In the genomic region with DNA sequence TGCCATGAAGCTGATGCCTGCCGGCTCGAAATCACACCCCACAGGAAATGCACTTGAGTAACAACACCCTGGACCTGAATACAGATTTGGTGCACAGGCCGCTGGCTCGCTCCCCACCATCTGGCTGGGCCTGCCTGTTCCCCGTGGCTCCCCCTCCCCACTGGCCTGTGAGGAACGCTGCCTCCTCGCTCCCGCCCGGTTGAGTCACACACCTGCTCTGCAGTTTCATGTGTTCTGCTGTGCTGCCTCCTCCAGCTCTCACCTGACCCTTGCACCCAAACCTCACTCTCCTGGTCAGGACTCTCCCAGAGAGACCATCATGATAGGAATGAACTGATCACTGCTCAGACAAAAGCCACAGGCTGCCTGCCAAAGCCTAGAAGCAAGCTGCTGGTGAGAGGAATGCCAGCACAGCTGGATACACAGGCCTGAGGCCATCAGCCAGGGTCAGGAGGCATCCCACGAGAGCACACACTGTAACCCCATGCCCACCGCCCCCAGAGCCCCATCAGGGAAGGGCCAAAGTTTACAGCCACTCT, we compare ENCODE assay signal across 1 cellular context.
TF ChIP-seq lines count a peak whose summit lies in the region.

No MANE protein-coding gene starts in this region.

TF ChIP-seq in HepG2, 621 proteins besides CTCF, POLR2A, EP300 and RAD21 (continued from another document and continues in another):
- TF ChIP-seq, protein P1, sequence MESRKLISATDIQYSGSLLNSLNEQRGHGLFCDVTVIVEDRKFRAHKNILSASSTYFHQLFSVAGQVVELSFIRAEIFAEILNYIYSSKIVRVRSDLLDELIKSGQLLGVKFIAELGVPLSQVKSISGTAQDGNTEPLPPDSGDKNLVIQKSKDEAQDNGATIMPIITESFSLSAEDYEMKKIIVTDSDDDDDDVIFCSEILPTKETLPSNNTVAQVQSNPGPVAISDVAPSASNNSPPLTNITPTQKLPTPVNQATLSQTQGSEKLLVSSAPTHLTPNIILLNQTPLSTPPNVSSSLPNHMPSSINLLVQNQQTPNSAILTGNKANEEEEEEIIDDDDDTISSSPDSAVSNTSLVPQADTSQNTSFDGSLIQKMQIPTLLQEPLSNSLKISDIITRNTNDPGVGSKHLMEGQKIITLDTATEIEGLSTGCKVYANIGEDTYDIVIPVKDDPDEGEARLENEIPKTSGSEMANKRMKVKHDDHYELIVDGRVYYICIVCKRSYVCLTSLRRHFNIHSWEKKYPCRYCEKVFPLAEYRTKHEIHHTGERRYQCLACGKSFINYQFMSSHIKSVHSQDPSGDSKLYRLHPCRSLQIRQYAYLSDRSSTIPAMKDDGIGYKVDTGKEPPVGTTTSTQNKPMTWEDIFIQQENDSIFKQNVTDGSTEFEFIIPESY (CRISPR knock-in tag; IDR thresholded peaks at IDR 0.05) = peak; percentile 17; the same call in 1 of the 2 replicates
- TF ChIP-seq MAZ (IDR thresholded peaks at IDR 0.05; ENCODE audit: borderline replicate concordance, low read depth, low read length) = peak; percentile 67; the same call in 1 of the 2 replicates
- peak; percentile 56 for TF ChIP-seq MAZ (CRISPR knock-in tag; IDR thresholded peaks at IDR 0.05; ENCODE audit: low read depth)
- TF ChIP-seq, protein P2, sequence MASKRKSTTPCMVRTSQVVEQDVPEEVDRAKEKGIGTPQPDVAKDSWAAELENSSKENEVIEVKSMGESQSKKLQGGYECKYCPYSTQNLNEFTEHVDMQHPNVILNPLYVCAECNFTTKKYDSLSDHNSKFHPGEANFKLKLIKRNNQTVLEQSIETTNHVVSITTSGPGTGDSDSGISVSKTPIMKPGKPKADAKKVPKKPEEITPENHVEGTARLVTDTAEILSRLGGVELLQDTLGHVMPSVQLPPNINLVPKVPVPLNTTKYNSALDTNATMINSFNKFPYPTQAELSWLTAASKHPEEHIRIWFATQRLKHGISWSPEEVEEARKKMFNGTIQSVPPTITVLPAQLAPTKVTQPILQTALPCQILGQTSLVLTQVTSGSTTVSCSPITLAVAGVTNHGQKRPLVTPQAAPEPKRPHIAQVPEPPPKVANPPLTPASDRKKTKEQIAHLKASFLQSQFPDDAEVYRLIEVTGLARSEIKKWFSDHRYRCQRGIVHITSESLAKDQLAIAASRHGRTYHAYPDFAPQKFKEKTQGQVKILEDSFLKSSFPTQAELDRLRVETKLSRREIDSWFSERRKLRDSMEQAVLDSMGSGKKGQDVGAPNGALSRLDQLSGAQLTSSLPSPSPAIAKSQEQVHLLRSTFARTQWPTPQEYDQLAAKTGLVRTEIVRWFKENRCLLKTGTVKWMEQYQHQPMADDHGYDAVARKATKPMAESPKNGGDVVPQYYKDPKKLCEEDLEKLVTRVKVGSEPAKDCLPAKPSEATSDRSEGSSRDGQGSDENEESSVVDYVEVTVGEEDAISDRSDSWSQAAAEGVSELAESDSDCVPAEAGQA (IDR thresholded peaks at IDR 0.05; ENCODE audit: low read depth) = peak; percentile 38; the same call in 1 of the 2 replicates
- TF ChIP-seq, protein P2 (CRISPR knock-in tag; IDR thresholded peaks at IDR 0.05; ENCODE audit: borderline replicate concordance) = no peak
- TF ChIP-seq SNRNP70 (IDR thresholded peaks at IDR 0.05; ENCODE audit: low read depth, low read length) = no peak
- TF ChIP-seq ZC3H13 (CRISPR knock-in tag; IDR thresholded peaks at IDR 0.05) = peak; percentile 96
- TF ChIP-seq STAG1 (CRISPR knock-in tag; IDR thresholded peaks at IDR 0.05) = peak; percentile 45
- TF ChIP-seq, protein P3, sequence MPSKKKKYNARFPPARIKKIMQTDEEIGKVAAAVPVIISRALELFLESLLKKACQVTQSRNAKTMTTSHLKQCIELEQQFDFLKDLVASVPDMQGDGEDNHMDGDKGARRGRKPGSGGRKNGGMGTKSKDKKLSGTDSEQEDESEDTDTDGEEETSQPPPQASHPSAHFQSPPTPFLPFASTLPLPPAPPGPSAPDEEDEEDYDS (CRISPR knock-in tag; IDR thresholded peaks at IDR 0.05) = peak; percentile 70; the same call in 1 of the 2 replicates
- peak; percentile 73 for TF ChIP-seq HNF4G (IDR thresholded peaks at IDR 0.05; ENCODE audit: borderline replicate concordance, low read depth, low read length)
- TF ChIP-seq HNF4G (CRISPR knock-in tag; IDR thresholded peaks at IDR 0.05; ENCODE audit: borderline replicate concordance, low read depth) = peak; percentile 81; the same call in 1 of the 2 replicates
- TF ChIP-seq TSC22D2 (CRISPR knock-in tag; IDR thresholded peaks at IDR 0.05; ENCODE audit: borderline replicate concordance) = no peak
- peak; percentile 46; the same call in 1 of the 2 replicates for TF ChIP-seq ZFY (CRISPR knock-in tag; IDR thresholded peaks at IDR 0.05)
- TF ChIP-seq, protein P4, sequence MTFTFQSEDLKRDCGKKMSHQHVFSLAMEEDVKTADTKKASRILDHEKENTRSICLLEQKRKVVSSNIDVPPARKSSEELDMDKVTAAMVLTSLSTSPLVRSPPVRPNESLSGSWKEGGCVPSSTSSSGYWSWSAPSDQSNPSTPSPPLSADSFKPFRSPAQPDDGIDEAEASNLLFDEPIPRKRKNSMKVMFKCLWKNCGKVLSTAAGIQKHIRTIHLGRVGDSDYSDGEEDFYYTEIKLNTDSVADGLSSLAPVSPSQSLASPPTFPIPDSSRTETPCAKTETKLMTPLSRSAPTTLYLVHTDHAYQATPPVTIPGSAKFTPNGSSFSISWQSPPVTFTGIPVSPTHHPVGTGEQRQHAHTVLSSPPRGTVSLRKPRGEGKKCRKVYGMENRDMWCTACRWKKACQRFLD (CRISPR knock-in tag; IDR thresholded peaks at IDR 0.05; ENCODE audit: borderline replicate concordance) = no peak
- TF ChIP-seq, protein P5, sequence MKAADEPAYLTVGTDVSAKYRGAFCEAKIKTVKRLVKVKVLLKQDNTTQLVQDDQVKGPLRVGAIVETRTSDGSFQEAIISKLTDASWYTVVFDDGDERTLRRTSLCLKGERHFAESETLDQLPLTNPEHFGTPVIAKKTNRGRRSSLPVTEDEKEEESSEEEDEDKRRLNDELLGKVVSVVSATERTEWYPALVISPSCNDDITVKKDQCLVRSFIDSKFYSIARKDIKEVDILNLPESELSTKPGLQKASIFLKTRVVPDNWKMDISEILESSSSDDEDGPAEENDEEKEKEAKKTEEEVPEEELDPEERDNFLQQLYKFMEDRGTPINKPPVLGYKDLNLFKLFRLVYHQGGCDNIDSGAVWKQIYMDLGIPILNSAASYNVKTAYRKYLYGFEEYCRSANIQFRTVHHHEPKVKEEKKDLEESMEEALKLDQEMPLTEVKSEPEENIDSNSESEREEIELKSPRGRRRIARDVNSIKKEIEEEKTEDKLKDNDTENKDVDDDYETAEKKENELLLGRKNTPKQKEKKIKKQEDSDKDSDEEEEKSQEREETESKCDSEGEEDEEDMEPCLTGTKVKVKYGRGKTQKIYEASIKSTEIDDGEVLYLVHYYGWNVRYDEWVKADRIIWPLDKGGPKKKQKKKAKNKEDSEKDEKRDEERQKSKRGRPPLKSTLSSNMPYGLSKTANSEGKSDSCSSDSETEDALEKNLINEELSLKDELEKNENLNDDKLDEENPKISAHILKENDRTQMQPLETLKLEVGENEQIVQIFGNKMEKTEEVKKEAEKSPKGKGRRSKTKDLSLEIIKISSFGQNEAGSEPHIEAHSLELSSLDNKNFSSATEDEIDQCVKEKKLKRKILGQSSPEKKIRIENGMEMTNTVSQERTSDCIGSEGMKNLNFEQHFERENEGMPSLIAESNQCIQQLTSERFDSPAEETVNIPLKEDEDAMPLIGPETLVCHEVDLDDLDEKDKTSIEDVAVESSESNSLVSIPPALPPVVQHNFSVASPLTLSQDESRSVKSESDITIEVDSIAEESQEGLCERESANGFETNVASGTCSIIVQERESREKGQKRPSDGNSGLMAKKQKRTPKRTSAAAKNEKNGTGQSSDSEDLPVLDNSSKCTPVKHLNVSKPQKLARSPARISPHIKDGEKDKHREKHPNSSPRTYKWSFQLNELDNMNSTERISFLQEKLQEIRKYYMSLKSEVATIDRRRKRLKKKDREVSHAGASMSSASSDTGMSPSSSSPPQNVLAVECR (CRISPR knock-in tag; IDR thresholded peaks at IDR 0.05; ENCODE audit: borderline replicate concordance) = peak; percentile 54; the same call in 1 of the 2 replicates
- TF ChIP-seq ZNF33B (CRISPR knock-in tag; IDR thresholded peaks at IDR 0.05) = no peak
- TF ChIP-seq HDAC2 (CRISPR knock-in tag; IDR thresholded peaks at IDR 0.05) = peak; percentile 73; the same call in 1 of the 2 replicates
- TF ChIP-seq, protein P6, sequence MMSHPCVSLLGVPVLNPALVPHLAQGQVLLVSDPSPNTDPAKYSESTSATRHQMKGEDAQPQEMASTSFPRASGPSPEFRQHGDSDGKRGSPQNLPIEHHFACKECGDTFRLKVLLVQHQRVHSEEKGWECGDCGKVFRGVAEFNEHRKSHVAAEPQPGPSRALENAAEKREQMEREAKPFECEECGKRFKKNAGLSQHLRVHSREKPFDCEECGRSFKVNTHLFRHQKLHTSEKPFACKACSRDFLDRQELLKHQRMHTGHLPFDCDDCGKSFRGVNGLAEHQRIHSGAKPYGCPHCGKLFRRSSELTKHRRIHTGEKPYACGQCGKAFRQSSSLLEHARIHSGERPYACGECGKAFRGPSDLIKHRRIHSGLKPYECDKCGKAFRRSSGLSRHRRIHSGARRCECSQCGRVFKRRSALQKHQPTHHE (CRISPR knock-in tag; IDR thresholded peaks at IDR 0.05; ENCODE audit: borderline replicate concordance) = no peak
- peak; percentile 33; the same call in 1 of the 2 replicates for TF ChIP-seq NRL (CRISPR knock-in tag; IDR thresholded peaks at IDR 0.05; ENCODE audit: borderline replicate concordance)
- TF ChIP-seq ZNF788 (CRISPR knock-in tag; IDR thresholded peaks at IDR 0.05; ENCODE audit: borderline replicate concordance) = peak; percentile 83; the same call in 1 of the 2 replicates
- TF ChIP-seq ZMYM3 (CRISPR knock-in tag; IDR thresholded peaks at IDR 0.05) = peak; percentile 62; the same call in 1 of the 2 replicates
- TF ChIP-seq NR2F6 (IDR thresholded peaks at IDR 0.05) = peak; percentile 47; the same call in 1 of the 2 replicates
- TF ChIP-seq NR2F6 (CRISPR knock-in tag; IDR thresholded peaks at IDR 0.05) = peak; percentile 65
- TF ChIP-seq, protein P7, sequence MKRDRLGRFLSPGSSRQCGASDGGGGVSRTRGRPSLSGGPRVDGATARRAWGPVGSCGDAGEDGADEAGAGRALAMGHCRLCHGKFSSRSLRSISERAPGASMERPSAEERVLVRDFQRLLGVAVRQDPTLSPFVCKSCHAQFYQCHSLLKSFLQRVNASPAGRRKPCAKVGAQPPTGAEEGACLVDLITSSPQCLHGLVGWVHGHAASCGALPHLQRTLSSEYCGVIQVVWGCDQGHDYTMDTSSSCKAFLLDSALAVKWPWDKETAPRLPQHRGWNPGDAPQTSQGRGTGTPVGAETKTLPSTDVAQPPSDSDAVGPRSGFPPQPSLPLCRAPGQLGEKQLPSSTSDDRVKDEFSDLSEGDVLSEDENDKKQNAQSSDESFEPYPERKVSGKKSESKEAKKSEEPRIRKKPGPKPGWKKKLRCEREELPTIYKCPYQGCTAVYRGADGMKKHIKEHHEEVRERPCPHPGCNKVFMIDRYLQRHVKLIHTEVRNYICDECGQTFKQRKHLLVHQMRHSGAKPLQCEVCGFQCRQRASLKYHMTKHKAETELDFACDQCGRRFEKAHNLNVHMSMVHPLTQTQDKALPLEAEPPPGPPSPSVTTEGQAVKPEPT (CRISPR knock-in tag; IDR thresholded peaks at IDR 0.05; ENCODE audit: low read depth) = 0 out of 2 replicates have a peak, but pooled peaks have one; percentile 27
- TF ChIP-seq RXRA (CRISPR knock-in tag; IDR thresholded peaks at IDR 0.05) = peak; percentile 67; the same call in 1 of the 2 replicates
- TF ChIP-seq CEBPG (CRISPR knock-in tag; IDR thresholded peaks at IDR 0.05) = peak; percentile 67
- TF ChIP-seq AGO1 (IDR thresholded peaks at IDR 0.05; ENCODE audit: low read depth, low read length, poor library complexity, severe bottlenecking) = peak; percentile 97
- TF ChIP-seq, protein P8, sequence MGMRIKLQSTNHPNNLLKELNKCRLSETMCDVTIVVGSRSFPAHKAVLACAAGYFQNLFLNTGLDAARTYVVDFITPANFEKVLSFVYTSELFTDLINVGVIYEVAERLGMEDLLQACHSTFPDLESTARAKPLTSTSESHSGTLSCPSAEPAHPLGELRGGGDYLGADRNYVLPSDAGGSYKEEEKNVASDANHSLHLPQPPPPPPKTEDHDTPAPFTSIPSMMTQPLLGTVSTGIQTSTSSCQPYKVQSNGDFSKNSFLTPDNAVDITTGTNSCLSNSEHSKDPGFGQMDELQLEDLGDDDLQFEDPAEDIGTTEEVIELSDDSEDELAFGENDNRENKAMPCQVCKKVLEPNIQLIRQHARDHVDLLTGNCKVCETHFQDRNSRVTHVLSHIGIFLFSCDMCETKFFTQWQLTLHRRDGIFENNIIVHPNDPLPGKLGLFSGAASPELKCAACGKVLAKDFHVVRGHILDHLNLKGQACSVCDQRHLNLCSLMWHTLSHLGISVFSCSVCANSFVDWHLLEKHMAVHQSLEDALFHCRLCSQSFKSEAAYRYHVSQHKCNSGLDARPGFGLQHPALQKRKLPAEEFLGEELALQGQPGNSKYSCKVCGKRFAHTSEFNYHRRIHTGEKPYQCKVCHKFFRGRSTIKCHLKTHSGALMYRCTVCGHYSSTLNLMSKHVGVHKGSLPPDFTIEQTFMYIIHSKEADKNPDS (CRISPR knock-in tag; IDR thresholded peaks at IDR 0.05) = no peak
- TF ChIP-seq HDAC1 (CRISPR knock-in tag; IDR thresholded peaks at IDR 0.05) = peak; percentile 84
- no peak for TF ChIP-seq RFXAP (CRISPR knock-in tag; IDR thresholded peaks at IDR 0.05; ENCODE audit: borderline replicate concordance)
- TF ChIP-seq AKAP8 (CRISPR knock-in tag; IDR thresholded peaks at IDR 0.05) = peak; percentile 96
- TF ChIP-seq MIXL1 (CRISPR knock-in tag; IDR thresholded peaks at IDR 0.05) = peak; percentile 52; the same call in 1 of the 2 replicates
- peak; percentile 60 for TF ChIP-seq ZSCAN21 (CRISPR knock-in tag; IDR thresholded peaks at IDR 0.05; ENCODE audit: borderline replicate concordance)
- peak; percentile 87; the same call in 1 of the 2 replicates for TF ChIP-seq ZNF670 (CRISPR knock-in tag; IDR thresholded peaks at IDR 0.05; ENCODE audit: borderline replicate concordance)
- peak; percentile 64; the same call in 1 of the 2 replicates for TF ChIP-seq BCL6 (CRISPR knock-in tag; IDR thresholded peaks at IDR 0.05)
